1 cellular context compared by ENCODE assay signal in the genomic region with DNA sequence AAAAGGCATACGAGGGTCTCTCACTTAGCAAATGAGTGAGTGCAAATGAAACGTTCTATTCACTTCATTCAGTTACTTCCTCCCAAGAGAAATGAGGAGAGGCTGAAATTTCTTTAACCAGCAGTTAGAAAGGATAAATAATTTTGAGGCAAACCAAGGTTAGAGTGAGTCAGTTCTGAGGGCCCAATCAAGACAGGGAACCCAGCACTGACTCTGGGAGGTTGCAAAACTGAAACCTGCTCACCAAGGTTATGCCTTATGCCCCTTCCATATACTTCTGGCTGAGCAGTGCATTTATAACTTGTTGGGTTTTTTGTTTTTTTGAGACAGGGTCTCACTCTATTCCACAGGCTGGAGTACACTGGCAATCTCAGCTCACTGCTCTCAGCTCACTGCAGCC.
TF ChIP-seq lines count a peak whose summit lies in the region.

No MANE protein-coding gene starts in this region.

TF ChIP-seq in GM12878, 131 proteins besides CTCF, POLR2A, EP300 and RAD21:
- TF ChIP-seq CHD1 (IDR thresholded peaks at IDR 0.05; ENCODE audit: low read depth, low read length) = no peak
- TF ChIP-seq MEF2A (IDR thresholded peaks at IDR 0.05; ENCODE audit: insufficient read depth, low read depth, low read length) = no peak
- no peak for TF ChIP-seq FOXK2 (IDR thresholded peaks at IDR 0.05)
- no peak for TF ChIP-seq ZZZ3 (IDR thresholded peaks at IDR 0.05; ENCODE audit: control insufficient read depth, insufficient read length, low read depth)
- TF ChIP-seq CHD4 (IDR thresholded peaks at IDR 0.05) = no peak
- TF ChIP-seq IKZF1 (conservative IDR thresholded peaks at IDR 0.05) = no peak
- TF ChIP-seq MTA3 (IDR thresholded peaks at IDR 0.05; ENCODE audit: borderline replicate concordance, low read length) = no peak
- no peak for TF ChIP-seq ASH2L (IDR thresholded peaks at IDR 0.05; ENCODE audit: borderline replicate concordance, low read depth)
- TF ChIP-seq, protein P1, sequence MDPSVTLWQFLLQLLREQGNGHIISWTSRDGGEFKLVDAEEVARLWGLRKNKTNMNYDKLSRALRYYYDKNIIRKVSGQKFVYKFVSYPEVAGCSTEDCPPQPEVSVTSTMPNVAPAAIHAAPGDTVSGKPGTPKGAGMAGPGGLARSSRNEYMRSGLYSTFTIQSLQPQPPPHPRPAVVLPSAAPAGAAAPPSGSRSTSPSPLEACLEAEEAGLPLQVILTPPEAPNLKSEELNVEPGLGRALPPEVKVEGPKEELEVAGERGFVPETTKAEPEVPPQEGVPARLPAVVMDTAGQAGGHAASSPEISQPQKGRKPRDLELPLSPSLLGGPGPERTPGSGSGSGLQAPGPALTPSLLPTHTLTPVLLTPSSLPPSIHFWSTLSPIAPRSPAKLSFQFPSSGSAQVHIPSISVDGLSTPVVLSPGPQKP (IDR thresholded peaks at IDR 0.05; ENCODE audit: low read depth, low read length) = no peak
